In genomic region chr16:67226804-67227566, GRCh38 we compare ENCODE assay signal across 8 cellular contexts. TPM values are rescaled to one million over a fixed set of nuclear protein-coding genes. Genes with fewer than 3 reads are reported as not detected.
DNase-seq lines count a peak whose midpoint lies in the region; ATAC-seq and TF ChIP-seq lines count a peak whose summit lies in the region.

TMEM208 (plus strand) TSS chr16:67227130; CDS start chr16:67227219, 89 bp downstream.

- H3K9me3 ChIP-seq in DOHH2 (ENCODE audit: control insufficient read depth, insufficient read depth, low read length) (no peaks in the 10 kb centered on the region), GM23248 (ENCODE audit: low read depth) (no peaks in the 10 kb centered on the region), fibroblast of lung (ENCODE audit: control insufficient read depth, insufficient read depth, low read depth, low read length) (no peaks in the 10 kb centered on the region)
- H3K9me3 ChIP-seq in naive thymus-derived CD4-positive, alpha-beta T cell (ENCODE audit: control insufficient read depth in 2 of 3, low read length in 3 of 3), result no peaks in the 10 kb centered on the region

- H3K9me2 ChIP-seq in DOHH2 (replicated peaks; ENCODE audit: control insufficient read depth, low read length) (no peaks in the 10 kb centered on the region), GM23248 (ENCODE audit: insufficient read depth) (no peaks in the 10 kb centered on the region)

- peak within 1 kb of the TSS; percentile 99 for H3K9ac ChIP-seq in GM23248
- peak within 1 kb of the TSS; percentile 92 for H3K9ac ChIP-seq in fibroblast of lung (ENCODE audit: insufficient read depth, low read length)

- H3K4me1 ChIP-seq in DOHH2 (ENCODE audit: control insufficient read depth, low read length) (peaks cover 25% of the 10 kb centered on the region), GM23248 (ENCODE audit: insufficient read depth) (peaks cover 14% of the 10 kb centered on the region), fibroblast of lung (ENCODE audit: control insufficient read depth, extremely low read depth, insufficient read depth, low read length) (peaks cover 6% of the 10 kb centered on the region)
- peaks cover 14 to 38% of the 10 kb centered on the region in 2 donors for H3K4me1 ChIP-seq in naive thymus-derived CD4-positive, alpha-beta T cell (ENCODE audit: control insufficient read depth in 2 of 2, insufficient read depth in 2 of 2, low read length in 2 of 2)

- H4K20me1 ChIP-seq in DOHH2 (ENCODE audit: control insufficient read depth, insufficient read depth, low read depth, low read length) (no peaks in the 10 kb centered on the region), GM23248 (ENCODE audit: insufficient read depth) (no peaks in the 10 kb centered on the region), fibroblast of lung (ENCODE audit: control insufficient read depth, extremely low read depth, insufficient read depth, low read length) (no peaks in the 10 kb centered on the region)

- H3F3A ChIP-seq in DOHH2 (ENCODE audit: control insufficient read depth, insufficient read depth) (no peaks in the 10 kb centered on the region), GM23248 (ENCODE audit: insufficient read depth) (no peaks in the 10 kb centered on the region)

- CTCF ChIA-PET in naive thymus-derived CD4-positive, alpha-beta T cell (lab: Charles Lee), result interaction anchor here (0.6 to 1.6 kb wide), 6 partner anchors 12 to 207 kb away, joined by 3 to 6 read pairs (median 4); partner anchors contain the start of gene FHOD1

- ATAC-seq in naive thymus-derived CD4-positive, alpha-beta T cell, result peak; percentile 99
- ATAC-seq in stimulated activated naive B cell treated with anti-CD40 and anti-IgM and Interleukin-4, amounts not matched to agents 10 μg/mL and 1 μg/mL and 100 μg/mL, for 72 hours (replicated peaks), result peak; percentile 95 to 97

- H3K27ac ChIP-seq in DOHH2 (ENCODE audit: low read depth, low read length), result no peak within 1 kb of the TSS
- peak within 1 kb of the TSS; percentile 85 for H3K27ac ChIP-seq in GM23248
- H3K27ac ChIP-seq in fibroblast of lung (ENCODE audit: insufficient read depth, low read length), result peak within 1 kb of the TSS; percentile 95
- H3K27ac ChIP-seq in naive thymus-derived CD4-positive, alpha-beta T cell (ENCODE audit: low read depth, low read length), result peak within 1 kb of the TSS; percentile 85

- no peaks in the 10 kb centered on the region for H3K9me3 Mint-ChIP-seq in naive thymus-derived CD4-positive, alpha-beta T cell
- H3K9me3 Mint-ChIP-seq in stimulated activated naive B cell treated with anti-CD40 and anti-IgM and Interleukin-4, amounts not matched to agents 10 μg/mL and 1 μg/mL and 100 μg/mL, for 72 hours, result no peaks in the 10 kb centered on the region

- in situ Hi-C loops in GM23248 (cut with MboI), result no loop called here

- POLR2A ChIA-PET in naive thymus-derived CD4-positive, alpha-beta T cell (lab: Charles Lee), result interaction anchor here (0.8 to 2.3 kb wide), 15 partner anchors 9 to 440 kb away, joined by 3 to 20 read pairs (median 5); partner anchors contain the start of genes E2F4 and FHOD1

- H3K4me1 Mint-ChIP-seq in naive thymus-derived CD4-positive, alpha-beta T cell, result peaks cover 37 to 62% (median 50%) of the 10 kb centered on the region in 7 donors
- peaks cover 37 to 39% of the 10 kb centered on the region in 2 donors for H3K4me1 Mint-ChIP-seq in stimulated activated naive B cell treated with anti-CD40 and anti-IgM and Interleukin-4, amounts not matched to agents 10 μg/mL and 1 μg/mL and 100 μg/mL, for 72 hours

- DNase-seq in GM23248, result peak; percentile 99
- peak; percentile 99 for DNase-seq in LHCN-M2 (ENCODE audit: low read depth)
- peak; percentile 100 for DNase-seq in RPMI8226
- DNase-seq in activated T-helper 1 cell treated with anti-CD3 and anti-CD28 coated beads, Interleukin-2, amount 50 U/mL, for 16 hours (ENCODE audit: low read depth in 1 of 2, low spot score in 1 of 2), result peak; percentile 96 to 97
- DNase-seq in fibroblast of lung (ENCODE audit: low read depth in 2 of 2), result peak; percentile 98
- DNase-seq in naive thymus-derived CD4-positive, alpha-beta T cell, result peak; percentile 94 to 99 (median 97)
- peak; percentile 99 for DNase-seq in stimulated activated naive B cell treated with anti-CD40 and anti-IgM and Interleukin-4, amounts not matched to agents 10 μg/mL and 1 μg/mL and 100 μg/mL, for 72 hours

- H3K4me3 Mint-ChIP-seq in naive thymus-derived CD4-positive, alpha-beta T cell, result peak within 1 kb of the TSS; percentile 94 to 100 (median 98)
- peak within 1 kb of the TSS; percentile 92 to 98 for H3K4me3 Mint-ChIP-seq in stimulated activated naive B cell treated with anti-CD40 and anti-IgM and Interleukin-4, amounts not matched to agents 10 μg/mL and 1 μg/mL and 100 μg/mL, for 72 hours

- peak within 1 kb of the TSS; percentile 90 for H3K4me3 ChIP-seq in DOHH2 (ENCODE audit: low read length)
- H3K4me3 ChIP-seq in GM23248, result peak within 1 kb of the TSS; percentile 100
- peak within 1 kb of the TSS; percentile 99 to 100 (median 99) for H3K4me3 ChIP-seq in fibroblast of lung (replicated peaks in 1 of 4; ENCODE audit: control extremely low read depth in 1 of 4, insufficient read depth in 1 of 4, low read depth in 3 of 4, low read length in 4 of 4)
- peak within 1 kb of the TSS; percentile 90 for H3K4me3 ChIP-seq in naive thymus-derived CD4-positive, alpha-beta T cell (ENCODE audit: low read length)

- no peaks in the 10 kb centered on the region for H3K27me3 Mint-ChIP-seq in naive thymus-derived CD4-positive, alpha-beta T cell
- no peaks in the 10 kb centered on the region for H3K27me3 Mint-ChIP-seq in stimulated activated naive B cell treated with anti-CD40 and anti-IgM and Interleukin-4, amounts not matched to agents 10 μg/mL and 1 μg/mL and 100 μg/mL, for 72 hours

- H3K27me3 ChIP-seq in DOHH2 (ENCODE audit: control insufficient read depth, low read length) (no peaks in the 10 kb centered on the region), GM23248 (replicated peaks; ENCODE audit: insufficient read depth) (no peaks in the 10 kb centered on the region), fibroblast of lung (ENCODE audit: control insufficient read depth, insufficient read depth, low read length) (no peaks in the 10 kb centered on the region)
- no peaks in the 10 kb centered on the region for H3K27me3 ChIP-seq in naive thymus-derived CD4-positive, alpha-beta T cell (ENCODE audit: control insufficient read depth in 2 of 2, insufficient read depth in 2 of 2, low read length in 2 of 2)

- H3K79me2 ChIP-seq in DOHH2 (ENCODE audit: control insufficient read depth, low read length), result peaks cover 21% of the 10 kb centered on the region
- H3K79me2 ChIP-seq in GM23248 (ENCODE audit: insufficient read depth), result peaks cover 47% of the 10 kb centered on the region
- peaks cover 24% of the 10 kb centered on the region for H3K79me2 ChIP-seq in fibroblast of lung (ENCODE audit: control insufficient read depth, insufficient read depth, low read length)

- H2AFZ ChIP-seq in GM23248 (peak within 1 kb of the TSS; percentile 84), fibroblast of lung (ENCODE audit: low read length) (peak within 1 kb of the TSS; percentile 89)

- peaks cover 37% of the 10 kb centered on the region for H3K36me3 ChIP-seq in DOHH2 (ENCODE audit: control insufficient read depth, low read length)
- peaks cover 11% of the 10 kb centered on the region; the same call in 1 of the 2 replicates for H3K36me3 ChIP-seq in GM23248 (ENCODE audit: low read depth)
- peaks cover 29% of the 10 kb centered on the region for H3K36me3 ChIP-seq in fibroblast of lung (ENCODE audit: control insufficient read depth, insufficient read depth, low read length)
- peaks cover 9 to 47% (median 10%) of the 10 kb centered on the region in 3 experiments for H3K36me3 ChIP-seq in naive thymus-derived CD4-positive, alpha-beta T cell (ENCODE audit: control insufficient read depth in 2 of 3, insufficient read depth in 3 of 3, low read length in 3 of 3)

- WGBS in GM23248 (ENCODE audit: low coverage in 1 of 2, low lambda C conversion rate in 2 of 2, missing lambda C conversion rate in 2 of 2), 2 experiments, result 1% methylated on average over 36 to 46 of the region's 46 CpGs

- intact Hi-C loops in naive thymus-derived CD4-positive, alpha-beta T cell (cut with micrococcal nuclease), result loop anchor here (1.0 to 5.0 kb wide), 16 partner anchors 9 to 1905 kb away; partner anchors contain the start of genes E2F4 (in 2 of the 2), FHOD1 (in 2 of the 2), PLEKHG4 (in 2 of the 2) and ACD (in 1 of the 2)

- H3K4me2 ChIP-seq in DOHH2 (ENCODE audit: low read length) (peak within 1 kb of the TSS; percentile 94), GM23248 (ENCODE audit: unreplicated experiment) (peak within 1 kb of the TSS; percentile 95), fibroblast of lung (ENCODE audit: extremely low read depth, insufficient read depth, low read length) (peak within 1 kb of the TSS; percentile 95)

- TF ChIP-seq CTCF in DOHH2 (IDR thresholded peaks at IDR 0.05; ENCODE audit: low read depth, low read length, poor library complexity, severe bottlenecking) (peak; percentile 62), fibroblast of lung (conservative IDR thresholded peaks at IDR 0.05 in 1 of 2, IDR thresholded peaks at IDR 0.05 in 1 of 2; ENCODE audit: low read depth in 1 of 2, low read length in 2 of 2) (no peak)

- peak within 1 kb of the TSS; percentile 93 to 100 (median 99) for H3K27ac Mint-ChIP-seq in naive thymus-derived CD4-positive, alpha-beta T cell
- H3K27ac Mint-ChIP-seq in stimulated activated naive B cell treated with anti-CD40 and anti-IgM and Interleukin-4, amounts not matched to agents 10 μg/mL and 1 μg/mL and 100 μg/mL, for 72 hours, result peak within 1 kb of the TSS; percentile 98

- H3K36me3 Mint-ChIP-seq in naive thymus-derived CD4-positive, alpha-beta T cell, result peaks cover 4 to 9% (median 7%) of the 10 kb centered on the region in 5 donors
- H3K36me3 Mint-ChIP-seq in stimulated activated naive B cell treated with anti-CD40 and anti-IgM and Interleukin-4, amounts not matched to agents 10 μg/mL and 1 μg/mL and 100 μg/mL, for 72 hours, result peaks cover 33 to 52% of the 10 kb centered on the region in 2 donors

RNA-seq across cellular contexts. Expression of gene TMEM208, which starts in this region (rescaled TPM):
- total RNA-seq in GM23248 (2014; rRNA removed; shearing (Covaris generic)), result 24.9 and 53.8 TPM in 2 replicates
- polyA plus RNA-seq in GM23248 (2016; fragmentation: Nextera tagmentation; extraction: Ambion mirVana) (97.0 and 98.0 TPM in 2 replicates), fibroblast of lung (43.2 and 53.5 TPM in 2 replicates)
- total RNA-seq in LHCN-M2 (2014; rRNA removed) (32.0 and 43.3 TPM in 2 replicates), fibroblast of lung (25.7 and 26.3 TPM in 2 replicates)
- polyA plus RNA-seq in LHCN-M2 (2012), result 83.7 TPM
- 39.8 and 49.8 TPM in 2 replicates for polyA plus RNA-seq in fibroblast of lung (2012)
- 60.4 and 70.6 TPM in 2 replicates for polyA minus RNA-seq in fibroblast of lung (ENCODE audit: low replicate concordance)
- total RNA-seq in naive thymus-derived CD4-positive, alpha-beta T cell, result 10 to 100 TPM; 27.6 to 44.8 (median 32.7) TPM
- 10 to 100 TPM; 79.7 to 88.3 TPM for polyA plus RNA-seq in naive thymus-derived CD4-positive, alpha-beta T cell
